14 cellular contexts compared by ENCODE assay signal in the genomic region with DNA sequence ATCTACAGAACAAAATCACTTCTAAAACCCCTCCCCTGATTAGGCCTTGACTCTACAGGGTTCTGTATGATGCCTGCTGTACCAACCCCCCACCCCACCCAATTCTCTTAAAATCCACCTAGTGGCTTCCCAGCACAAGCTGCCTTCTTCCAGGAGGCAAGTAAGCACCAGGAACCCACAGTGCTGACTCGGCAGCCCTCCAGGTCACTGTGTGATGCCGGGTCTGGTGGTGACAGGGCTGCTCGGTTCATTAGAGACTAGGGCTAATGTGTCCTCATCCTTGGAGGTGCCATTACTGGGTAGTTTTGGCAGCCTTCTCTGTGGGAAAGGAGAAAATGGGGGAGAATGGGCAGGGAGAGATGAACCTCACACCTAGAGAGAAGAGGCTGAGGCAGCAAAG.
DNase-seq lines count a peak whose midpoint lies in the region; ATAC-seq and TF ChIP-seq lines count a peak whose summit lies in the region.
"Had no signal": no experiment of that assay in that cellular context is flagged by ENCODE, and none has a peak within 500 bp of the region (broad histone marks: within the 10 kb centered on the region; RNA-seq: fewer than 3 reads in every experiment).

No MANE protein-coding gene starts in this region.

- ATAC-seq in heart left ventricle = no peak
- ATAC-seq in HG03354 (IDR thresholded peaks at IDR 0.05; ENCODE audit: poor library complexity, severe bottlenecking, unreplicated experiment) = no peak

- no peak overlapping the region for H3K4me3 Mint-ChIP-seq in osteocyte (ENCODE audit: unreplicated experiment)
- H3K4me3 Mint-ChIP-seq: CD4-positive, alpha-beta memory T cell; HFFc6 had no signal

- H3K27me3 Mint-ChIP-seq in osteocyte (ENCODE audit: unreplicated experiment) = no peaks in the 10 kb centered on the region

- H3K36me3 Mint-ChIP-seq in osteocyte (ENCODE audit: unreplicated experiment) = no peaks in the 10 kb centered on the region
- H3K36me3 Mint-ChIP-seq: CD4-positive, alpha-beta memory T cell had no signal

- H3K9me3 ChIP-seq in right atrium auricular region (no peaks in the 10 kb centered on the region), heart left ventricle (no peaks in the 10 kb centered on the region), esophagus muscularis mucosa (no peaks in the 10 kb centered on the region)
- H3K9me3 ChIP-seq: Caco-2, HAP-1 had no signal

- H3K27me3 ChIP-seq in right atrium auricular region (no peaks in the 10 kb centered on the region), heart left ventricle (peaks cover 0 to 11% (median 0%) of the 10 kb centered on the region in 9 donors), esophagus muscularis mucosa (peaks cover 0 to 42% (median 0%) of the 10 kb centered on the region in 4 donors)

- H3K36me3 ChIP-seq in right atrium auricular region (no peaks in the 10 kb centered on the region), heart left ventricle (no peaks in the 10 kb centered on the region), esophagus muscularis mucosa (no peaks in the 10 kb centered on the region)
- H3K36me3 ChIP-seq: HAP-1 had no signal

- H3K4me1 Mint-ChIP-seq in osteocyte (ENCODE audit: unreplicated experiment) = no peaks in the 10 kb centered on the region
- H3K4me1 Mint-ChIP-seq: CD4-positive, alpha-beta memory T cell had no signal

- DNase-seq in right atrium auricular region (ENCODE audit: low spot score) (peak; percentile 11), heart left ventricle (no peak), esophagus muscularis mucosa (ENCODE audit: extremely low spot score) (peak; percentile 82), osteocyte (ENCODE audit: extremely low spot score, unreplicated experiment) (peak; percentile 57), LoVo (ENCODE audit: low spot score) (no peak)
- DNase-seq: C1 segment of cervical spinal cord; Caco-2; CD4-positive, alpha-beta memory T cell; DMS153; DND-41; GOT3; HFFc6 had no signal

- TF ChIP-seq CTCF in right atrium auricular region (IDR thresholded peaks at IDR 0.05) (no peak), heart left ventricle (IDR thresholded peaks at IDR 0.05) (no peak), esophagus muscularis mucosa (IDR thresholded peaks at IDR 0.05) (no peak), osteocyte (IDR thresholded peaks at IDR 0.05) (no peak)

- H3K9me3 Mint-ChIP-seq in osteocyte (ENCODE audit: unreplicated experiment) = no peaks in the 10 kb centered on the region

- H3K4me1 ChIP-seq in right atrium auricular region (no peaks in the 10 kb centered on the region), heart left ventricle (no peaks in the 10 kb centered on the region), esophagus muscularis mucosa (no peaks in the 10 kb centered on the region)
- H3K4me1 ChIP-seq: Caco-2, HAP-1 had no signal

- H3K4me3 ChIP-seq in right atrium auricular region (no peak overlapping the region), heart left ventricle (no peak overlapping the region), esophagus muscularis mucosa (no peak overlapping the region)
- H3K4me3 ChIP-seq: HAP-1 had no signal

- H3K27ac ChIP-seq in right atrium auricular region (no peak overlapping the region), heart left ventricle (no peak overlapping the region), esophagus muscularis mucosa (replicated peaks in 1 of 4) (no peak overlapping the region)

- WGBS in heart left ventricle, 4 donors = 71 to 85% (median 79%) methylated on average over 3 of the region's 3 CpGs
- WGBS in esophagus muscularis mucosa = 95% methylated on average over 3 of the region's 3 CpGs

- no peak for TF ChIP-seq EP300 in esophagus muscularis mucosa (IDR thresholded peaks at IDR 0.05)

- TF ChIP-seq POLR2A in heart left ventricle (IDR thresholded peaks at IDR 0.05) (no peak), esophagus muscularis mucosa (IDR thresholded peaks at IDR 0.05; ENCODE audit: low read depth) (no peak)

- H3K27ac Mint-ChIP-seq in osteocyte (ENCODE audit: unreplicated experiment) = no peak overlapping the region
- H3K27ac Mint-ChIP-seq: CD4-positive, alpha-beta memory T cell; HFFc6 had no signal

- intact Hi-C loops in heart left ventricle (cut with DNase I) = loop anchor here in 1 of 10 donors (10.0 kb wide), 1 partner anchor 55 kb away; no protein-coding TSS in a partner anchor
- intact Hi-C loops in esophagus muscularis mucosa (cut with DNase I) = no loop called here

Comparison
In these comparisons a context has a peak if more than half of its experiments do, and no peak if none do; other contexts are left out.
1. DNase-seq: peak in right atrium auricular region (single experiment), esophagus muscularis mucosa (single experiment) and osteocyte (single experiment); none in heart left ventricle (0 of 5) and LoVo (single experiment).